Comparison of ENCODE assay signal across 9 cellular contexts in the genomic region with DNA sequence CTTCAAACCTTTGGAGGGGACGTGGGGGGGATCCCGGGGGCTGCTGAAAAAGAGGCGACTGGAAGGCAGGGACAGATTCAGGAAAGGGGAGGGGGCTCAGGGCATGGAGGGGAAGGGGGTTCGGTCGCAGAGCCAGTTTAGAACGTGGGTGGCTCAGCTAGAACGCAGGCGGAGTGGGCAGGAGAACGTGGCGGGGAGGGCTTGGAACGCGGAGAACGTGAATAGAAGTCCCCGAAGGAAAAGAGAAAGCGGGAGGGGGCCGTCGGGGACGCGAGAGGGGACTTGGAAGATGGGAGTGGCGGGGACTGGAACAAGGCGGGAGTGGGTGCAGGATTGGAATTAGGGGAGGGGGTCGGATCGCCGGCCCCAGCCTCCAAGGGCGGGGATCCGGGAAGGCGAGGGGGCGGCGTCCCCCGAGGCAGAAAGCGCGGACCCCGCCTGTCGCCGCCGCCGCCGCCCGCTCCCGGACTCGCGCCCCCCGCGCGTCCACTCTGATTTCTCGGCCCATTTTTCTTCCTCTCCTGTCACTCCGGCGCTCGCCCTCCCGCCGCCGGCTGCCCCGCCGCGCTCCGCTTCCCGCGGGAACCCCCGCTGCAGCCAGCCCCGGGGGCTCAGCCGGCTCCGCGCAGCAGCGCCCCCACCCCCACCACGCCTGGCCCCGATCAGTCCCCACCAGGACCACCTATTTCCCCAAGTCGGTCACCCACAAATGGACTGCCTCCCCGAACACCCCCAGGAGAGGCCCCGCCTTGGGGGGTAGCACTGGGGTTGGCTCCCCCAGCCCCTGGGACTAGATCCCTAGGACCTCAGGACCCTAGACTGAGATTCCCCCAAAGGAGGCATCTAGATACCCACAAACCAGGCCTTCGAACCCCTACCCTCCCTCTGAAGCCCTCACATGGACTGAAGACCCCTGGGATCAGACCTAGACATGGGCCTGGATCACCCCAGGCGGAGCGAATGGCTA. TPM values are rescaled to one million over a fixed set of nuclear protein-coding genes. Genes with fewer than 3 reads are reported as not detected.
A peak's percentile ranks its signal among the peaks of the same experiment; 100 is the strongest.
DNase-seq lines count a peak whose midpoint lies in the region; ATAC-seq, FAIRE-seq and TF ChIP-seq lines count a peak whose summit lies in the region.
"Had no signal": no experiment of that assay in that cellular context is flagged by ENCODE, and none has a peak within 500 bp of the region (broad histone marks: within the 10 kb centered on the region; RNA-seq: fewer than 3 reads in every experiment).

No MANE protein-coding gene starts in this region.

- no peaks in the 10 kb centered on the region for H3K9me1 ChIP-seq in endothelial cell of umbilical vein (replicated peaks; ENCODE audit: control insufficient read depth, extremely low read depth, insufficient read depth, low read length)

- H3K4me1 ChIP-seq in Panc1 (ENCODE audit: control insufficient read depth, insufficient read depth, low read length) (no peaks in the 10 kb centered on the region), endothelial cell of umbilical vein (ENCODE audit: control insufficient read depth, extremely low read depth, insufficient read depth, low read length) (peaks cover 2% of the 10 kb centered on the region), psoas muscle (peaks cover 3% of the 10 kb centered on the region)

- intact Hi-C loops in Panc1 (cut with micrococcal nuclease; ENCODE audit: unreplicated experiment) (no loop called here), endothelial cell of umbilical vein (cut with micrococcal nuclease) (no loop called here), psoas muscle (cut with DNase I) (no loop called here)

- no peak for TF ChIP-seq POLR2A in endothelial cell of umbilical vein (IDR thresholded peaks at IDR 0.05; ENCODE audit: low read depth, low read length)

- H3K27ac ChIP-seq in Panc1 (ENCODE audit: low read length) (no peak overlapping the region), endothelial cell of umbilical vein (ENCODE audit: insufficient read depth, low read depth, low read length) (no peak overlapping the region), psoas muscle (no peak overlapping the region)

- ATAC-seq in Panc1, result 0 out of 2 replicates have a peak, but pooled peaks have one; percentile 37
- ATAC-seq in psoas muscle, result no peak
- ATAC-seq in HG03521 (IDR thresholded peaks at IDR 0.05; ENCODE audit: unreplicated experiment), result no peak
- no peak for ATAC-seq in HG03139 (IDR thresholded peaks at IDR 0.05; ENCODE audit: unreplicated experiment)

- no peak for DNase-seq in Panc1 (ENCODE audit: low read depth, low spot score)
- no peak for DNase-seq in endothelial cell of umbilical vein (ENCODE audit: low read depth, low spot score)
- no peak for DNase-seq in psoas muscle
- no peak for DNase-seq in SHP77 (lab: John Stamatoyannopoulos, UW)
- DNase-seq in NCI-H1105 treated with DMSO at 0.1 percent for 48 hours (lab: John Stamatoyannopoulos, UW), result no peak
- DNase-seq: NCI-H2081 treated with DMSO at 0.1 percent for 48 hours had no signal

- no peaks in the 10 kb centered on the region for H4K20me1 ChIP-seq in endothelial cell of umbilical vein (replicated peaks; ENCODE audit: control insufficient read depth, extremely low read depth, insufficient read depth, low read length)

- H3K36me3 ChIP-seq in Panc1 (ENCODE audit: control insufficient read depth, insufficient read depth, low read length) (no peaks in the 10 kb centered on the region), endothelial cell of umbilical vein (ENCODE audit: control insufficient read depth in 2 of 2, extremely low read depth in 1 of 2, insufficient read depth in 2 of 2, low read length in 2 of 2) (no peaks in the 10 kb centered on the region), psoas muscle (ENCODE audit: insufficient read depth in 1 of 2, low read depth in 1 of 2) (no peaks in the 10 kb centered on the region)

- H3K27me3 ChIP-seq in Panc1 (ENCODE audit: control insufficient read depth, insufficient read depth, low read length), result no peaks in the 10 kb centered on the region
- peaks cover 21% of the 10 kb centered on the region in 2 experiments for H3K27me3 ChIP-seq in endothelial cell of umbilical vein (ENCODE audit: control insufficient read depth in 2 of 2, insufficient read depth in 2 of 2, low read length in 2 of 2)
- H3K27me3 ChIP-seq in psoas muscle (ENCODE audit: insufficient read depth in 3 of 3, low read length in 2 of 3), result peaks cover 3 to 51% (median 27%) of the 10 kb centered on the region in 3 donors

- no TSS peak for BruUV-seq in Panc1 (replicated peaks; lab: Mats Ljungman, UMichigan)
- no TSS peak for BruUV-seq in endothelial cell of umbilical vein (replicated peaks; lab: Mats Ljungman, UMichigan)

- CTCF ChIA-PET in Panc1 (lab: Charles Lee) (no interaction called here), endothelial cell of umbilical vein (lab: Charles Lee) (interaction anchor here (1.9 kb wide), 1 partner anchor 9 kb away, joined by 4 read pairs; no protein-coding TSS in a partner anchor)

- 6 to 10% (median 8%) methylated on average over 43 to 72 of the region's 72 CpGs for WGBS in psoas muscle, 3 donors

- H3K9me3 ChIP-seq in Panc1 (ENCODE audit: control insufficient read depth, insufficient read depth, low read depth, low read length) (no peaks in the 10 kb centered on the region), endothelial cell of umbilical vein (replicated peaks; ENCODE audit: control insufficient read depth, insufficient read depth, low read length) (no peaks in the 10 kb centered on the region), psoas muscle (no peaks in the 10 kb centered on the region)

- peak overlapping the region; percentile 49; the same call in 1 of the 2 replicates for H3K4me3 ChIP-seq in GM08714 (ENCODE audit: low read length)
- H3K4me3 ChIP-seq in Panc1 (ENCODE audit: low read depth in 2 of 2, low read length in 2 of 2), result peak overlapping the region; percentile 39 to 48
- H3K4me3 ChIP-seq in endothelial cell of umbilical vein (replicated peaks in 1 of 3; ENCODE audit: insufficient read depth in 1 of 3, low read depth in 1 of 3, low read length in 3 of 3), result peak overlapping the region; percentile 23 to 48 (median 27)
- H3K4me3 ChIP-seq in psoas muscle, result peak overlapping the region; percentile 52

- TF ChIP-seq CTCF in Panc1 (IDR thresholded peaks at IDR 0.05) (no peak), endothelial cell of umbilical vein (IDR thresholded peaks at IDR 0.05; ENCODE audit: extremely low read depth in 1 of 2, insufficient read depth in 1 of 2, low read depth in 1 of 2, low read length in 2 of 2) (no peak), psoas muscle (IDR thresholded peaks at IDR 0.05) (no peak)

- H3K4me2 ChIP-seq in endothelial cell of umbilical vein (ENCODE audit: insufficient read depth, low read length), result peak overlapping the region; percentile 51

- POLR2A ChIA-PET in Panc1 (lab: Charles Lee), result no interaction called here
- POLR2A ChIA-PET in endothelial cell of umbilical vein (lab: Charles Lee), result no interaction called here

- FAIRE-seq in endothelial cell of umbilical vein (lab: Jason Lieb, UNC), result no peak

- no peak overlapping the region for H3K9ac ChIP-seq in endothelial cell of umbilical vein (replicated peaks; ENCODE audit: extremely low read depth, insufficient read depth, low read length)

- H2AFZ ChIP-seq in endothelial cell of umbilical vein (ENCODE audit: low read depth, low read length), result peak overlapping the region; percentile 62

- in situ Hi-C loops in Panc1 (cut with HindIII; ENCODE audit: low pct_unique_long_range_greater_than_20kb, low sequenced_read_pairs), result no loop called here

- dilution Hi-C loops in endothelial cell of umbilical vein (cut with MboI; ENCODE audit: extremely low pct_ligation_motif_present, low sequenced_read_pairs), result no loop called here

- H3K79me2 ChIP-seq in endothelial cell of umbilical vein (ENCODE audit: control insufficient read depth, insufficient read depth, low read length), result no peaks in the 10 kb centered on the region

RNA-seq across cellular contexts. Expression of a gene that starts 12.5 kb away (rescaled TPM):
- total RNA-seq in Panc1 (2021; ENCODE audit: unreplicated experiment) (0.18 TPM), endothelial cell of umbilical vein (not detected in 2 replicates), psoas muscle (not detected)
- polyA plus RNA-seq in Panc1 (2012; ENCODE audit: insufficient read length), result 0.15 TPM
- polyA plus RNA-seq in endothelial cell of umbilical vein (not detected in 2 replicates), psoas muscle (under 1 TPM in 1 of 3 donors, not detected in 2; 0.03 TPM)
- 0.06 TPM in 1 of 2 replicates, not detected in the other for polyA plus RNA-seq in endothelial cell of umbilical vein (2011; cell fraction: cytosol; rRNA removed)
- 0.06 and 0.07 TPM in 2 replicates for polyA plus RNA-seq in endothelial cell of umbilical vein (2011; cell fraction: nucleus; rRNA removed)
- polyA plus RNA-seq in endothelial cell of umbilical vein (2012), result 0.08 and 0.12 TPM in 2 replicates
- not detected in 2 replicates for polyA minus RNA-seq in endothelial cell of umbilical vein
- not detected for polyA minus RNA-seq in endothelial cell of umbilical vein (2011; cell fraction: cytosol; rRNA and poly(A)+ RNA removed)
- polyA minus RNA-seq in endothelial cell of umbilical vein (2011; cell fraction: nucleus; rRNA and poly(A)+ RNA removed), result not detected in 2 replicates

RNA-seq across cellular contexts. Expression of a gene that starts 18.4 kb away (rescaled TPM):
- total RNA-seq in Panc1 (2021; ENCODE audit: unreplicated experiment) (69.1 TPM), endothelial cell of umbilical vein (178 and 181 TPM in 2 replicates), psoas muscle (10 to 100 TPM; 48.9 to 65.3 (median 55.9) TPM)
- polyA plus RNA-seq in Panc1 (2012; ENCODE audit: insufficient read length), result 192 TPM
- polyA plus RNA-seq in endothelial cell of umbilical vein (591 and 769 TPM in 2 replicates), psoas muscle (100 to 1,000 TPM in 2 of 3 donors, 10 to 100 TPM in 1; 97.6 to 131 (median 102) TPM)
- polyA plus RNA-seq in endothelial cell of umbilical vein (2011; cell fraction: cytosol; rRNA removed), result 219 and 279 TPM in 2 replicates
- polyA plus RNA-seq in endothelial cell of umbilical vein (2011; cell fraction: nucleus; rRNA removed), result 126 and 143 TPM in 2 replicates
- polyA plus RNA-seq in endothelial cell of umbilical vein (2012), result 137 and 242 TPM in 2 replicates
- 129 and 148 TPM in 2 replicates for polyA minus RNA-seq in endothelial cell of umbilical vein
- polyA minus RNA-seq in endothelial cell of umbilical vein (2011; cell fraction: cytosol; rRNA and poly(A)+ RNA removed), result 23.4 TPM
- polyA minus RNA-seq in endothelial cell of umbilical vein (2011; cell fraction: nucleus; rRNA and poly(A)+ RNA removed), result 36.3 and 43.2 TPM in 2 replicates

RNA-seq across cellular contexts. Expression of a gene that starts 53.3 kb away (rescaled TPM):
- total RNA-seq in Panc1 (2021; ENCODE audit: unreplicated experiment) (4.9 TPM), endothelial cell of umbilical vein (0.40 TPM in 1 of 2 replicates, not detected in the other), psoas muscle (under 1 TPM in 2 of 4 donors, not detected in 2; 0.15 to 0.24 TPM)
- 4.0 TPM for polyA plus RNA-seq in Panc1 (2012; ENCODE audit: insufficient read length)
- polyA plus RNA-seq in endothelial cell of umbilical vein (0.03 TPM in 1 of 2 replicates, not detected in the other), psoas muscle (under 1 TPM in 2 of 3 donors, not detected in 1; 0.12 to 0.17 TPM)
- polyA plus RNA-seq in endothelial cell of umbilical vein (2011; cell fraction: cytosol; rRNA removed), result 0.04 TPM in 1 of 2 replicates, not detected in the other
- 0.06 and 0.08 TPM in 2 replicates for polyA plus RNA-seq in endothelial cell of umbilical vein (2011; cell fraction: nucleus; rRNA removed)
- polyA plus RNA-seq in endothelial cell of umbilical vein (2012), result 0.05 and 0.09 TPM in 2 replicates
- polyA minus RNA-seq in endothelial cell of umbilical vein, result 0.11 TPM in 1 of 2 replicates, not detected in the other
- polyA minus RNA-seq in endothelial cell of umbilical vein (2011; cell fraction: cytosol; rRNA and poly(A)+ RNA removed), result not detected
- polyA minus RNA-seq in endothelial cell of umbilical vein (2011; cell fraction: nucleus; rRNA and poly(A)+ RNA removed), result not detected in 2 replicates

RNA-seq across cellular contexts. Expression of a gene that starts 57.7 kb away (rescaled TPM):
- total RNA-seq in Panc1 (2021; ENCODE audit: unreplicated experiment) (69.5 TPM), endothelial cell of umbilical vein (119 and 123 TPM in 2 replicates), psoas muscle (10 to 100 TPM; 15.8 to 22.2 (median 21.3) TPM)
- polyA plus RNA-seq in Panc1 (2012; ENCODE audit: insufficient read length), result 106 TPM
- polyA plus RNA-seq in endothelial cell of umbilical vein (60.6 and 65.4 TPM in 2 replicates), psoas muscle (10 to 100 TPM; 20.4 to 28.0 (median 20.7) TPM)
- polyA plus RNA-seq in endothelial cell of umbilical vein (2011; cell fraction: cytosol; rRNA removed), result 48.1 and 53.1 TPM in 2 replicates
- 199 and 230 TPM in 2 replicates for polyA plus RNA-seq in endothelial cell of umbilical vein (2011; cell fraction: nucleus; rRNA removed)
- polyA plus RNA-seq in endothelial cell of umbilical vein (2012), result 52.7 and 60.1 TPM in 2 replicates
- 35.6 and 35.7 TPM in 2 replicates for polyA minus RNA-seq in endothelial cell of umbilical vein
- 32.3 TPM for polyA minus RNA-seq in endothelial cell of umbilical vein (2011; cell fraction: cytosol; rRNA and poly(A)+ RNA removed)
- 56.9 and 71.1 TPM in 2 replicates for polyA minus RNA-seq in endothelial cell of umbilical vein (2011; cell fraction: nucleus; rRNA and poly(A)+ RNA removed)
